Comparison of ENCODE assay signal across 30 cellular contexts in the genomic region with DNA sequence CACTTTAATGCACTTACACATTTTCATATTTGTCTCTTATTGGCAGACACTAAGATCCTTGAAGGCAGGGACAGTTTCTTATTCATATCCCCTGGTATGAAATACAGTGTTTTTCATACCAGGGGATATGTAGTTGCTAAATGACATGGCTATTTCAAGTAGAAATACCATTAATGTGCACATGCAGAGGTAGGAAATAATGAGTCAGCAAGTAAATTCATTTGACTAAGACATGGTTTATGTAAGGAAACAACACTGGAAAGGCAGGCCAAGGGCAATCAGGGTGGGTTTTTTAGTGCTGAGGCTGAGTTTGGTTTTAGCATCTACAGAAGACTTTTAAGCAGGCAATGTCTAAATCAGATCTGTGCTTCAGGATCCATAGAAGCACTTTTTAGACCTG.
DNase-seq lines count a peak whose midpoint lies in the region; ATAC-seq, FAIRE-seq and TF ChIP-seq lines count a peak whose summit lies in the region.
"Had no signal": no experiment of that assay in that cellular context is flagged by ENCODE, and none has a peak within 500 bp of the region (broad histone marks: within the 10 kb centered on the region; RNA-seq: fewer than 3 reads in every experiment).

No MANE protein-coding gene starts in this region.

- H3K27ac ChIP-seq in A549 (no peak overlapping the region), heart left ventricle (no peak overlapping the region)
- H3K27ac ChIP-seq: adrenal gland, cardiac muscle cell, coronary artery, esophagus muscularis mucosa, ovary, VCaP had no signal

- H3K4me3 ChIP-seq in A549, result no peak overlapping the region
- no peak overlapping the region for H3K4me3 ChIP-seq in heart left ventricle
- H3K4me3 ChIP-seq: adrenal gland, cardiac muscle cell, coronary artery, esophagus muscularis mucosa, ovary had no signal

- no peak for FAIRE-seq in A549 (lab: Jason Lieb, UNC)

- CTCF ChIA-PET in A549 (lab: Yijun Ruan, JAX), result interaction anchor here (1.4 kb wide), 1 partner anchor 14 kb away, joined by 3 read pairs; no protein-coding TSS in a partner anchor

- POLR2A ChIA-PET in A549 (lab: Yijun Ruan, JAX), result no interaction called here

- H3K36me3 ChIP-seq in heart left ventricle, result peaks cover 0 to 15% (median 0%) of the 10 kb centered on the region in 9 donors
- H3K36me3 ChIP-seq: adrenal gland, cardiac muscle cell, ovary had no signal

- H3K9me3 ChIP-seq in A549 (no peaks in the 10 kb centered on the region), heart left ventricle (peaks cover 0 to 17% (median 0%) of the 10 kb centered on the region in 12 donors)
- H3K9me3 ChIP-seq: adrenal gland, esophagus muscularis mucosa, ovary had no signal

- no peaks in the 10 kb centered on the region for H3K27me3 ChIP-seq in heart left ventricle
- H3K27me3 ChIP-seq: adrenal gland, cardiac muscle cell, esophagus muscularis mucosa, ovary had no signal

- TF ChIP-seq POLR2A in A549 (IDR thresholded peaks at IDR 0.05; ENCODE audit: low read length) (no peak), heart left ventricle (IDR thresholded peaks at IDR 0.05) (no peak)

- 0 out of 3 replicates have a peak, but pooled peaks cover 4% of the 10 kb centered on the region for H3K4me1 ChIP-seq in A549
- H3K4me1 ChIP-seq in heart left ventricle, result peaks cover 0 to 8% (median 0%) of the 10 kb centered on the region in 12 donors
- H3K4me1 ChIP-seq: esophagus muscularis mucosa had no signal

- no peak for TF ChIP-seq RAD21 in A549 (conservative IDR thresholded peaks at IDR 0.05 in 1 of 2, IDR thresholded peaks at IDR 0.05 in 1 of 2)

- no peak overlapping the region for H3K4me2 ChIP-seq in A549

- intact Hi-C loops in heart left ventricle (cut with DNase I), result no loop called here

- DNase-seq in A549 (ENCODE audit: low read depth in 1 of 2, low spot score in 1 of 2) (no peak), HT1080 (ENCODE audit: low read depth) (peak; percentile 21), astrocyte of the hippocampus (ENCODE audit: low read depth, low spot score) (peak; percentile 20), fibroblast of peridontal ligament (ENCODE audit: extremely low read depth) (peak; percentile 35), heart left ventricle (no peak)
- DNase-seq: activated CD4-positive, alpha-beta T cell treated with anti-CD3 and anti-CD28 coated beads, Interleukin-2, amount 10 ng/mL, durations not matched to agents 7 days and 5 days; activated naive CD4-positive, alpha-beta T cell treated with Interleukin-2 at 50 U/mL for 16 hours; activated T-cell treated with anti-CD3 and anti-CD28 coated beads, Interleukin-2, amount 50 U/mL, for 48 hours; adrenal gland; CD8-positive, alpha-beta T cell; effector memory CD8-positive, alpha-beta T cell; EL; H7; kidney; NCI-H1436 treated with DMSO at 0.1 percent for 48 hours; NCI-H446; NCI-H82; nephron progenitor cell; ovary; right cardiac atrium; stimulated activated CD4-positive, alpha-beta T cell treated with anti-CD3 and anti-CD28 coated beads, Interleukin-2, amount 100 ng/mL, for 48 hours; trophoblast cell had no signal

- ATAC-seq in A549 (no peak), heart left ventricle (no peak), HG02852 (IDR thresholded peaks at IDR 0.05; ENCODE audit: unreplicated experiment) (no peak), esophagus mucosa (no peak), GM18519 (IDR thresholded peaks at IDR 0.05; ENCODE audit: low FRiP score, unreplicated experiment) (no peak)
- ATAC-seq: CD8-positive, alpha-beta T cell; effector memory CD8-positive, alpha-beta T cell; right cardiac atrium; Right ventricle myocardium inferior had no signal

- no peak for TF ChIP-seq EP300 in A549 (IDR thresholded peaks at IDR 0.05)

- TF ChIP-seq CTCF in A549 (IDR thresholded peaks at IDR 0.05) (no peak), heart left ventricle (IDR thresholded peaks at IDR 0.05) (no peak)

TF ChIP-seq in A549, 52 proteins besides CTCF, POLR2A, EP300 and RAD21:
- TF ChIP-seq NPAS2 (CRISPR knock-in tag; IDR thresholded peaks at IDR 0.05; ENCODE audit: borderline replicate concordance) (no peak), MAFK (IDR thresholded peaks at IDR 0.05; ENCODE audit: partially characterized antibody) (peak; percentile 81), NFE2L2 (conservative IDR thresholded peaks at IDR 0.05; ENCODE audit: low read length) (0 out of 2 replicates have a peak, but pooled peaks have one; percentile 8), ZSCAN20 (CRISPR knock-in tag; IDR thresholded peaks at IDR 0.05) (no peak)

Comparison
In these comparisons a context has a peak if more than half of its experiments do, and no peak if none do; other contexts are left out.
1. DNase-seq: peak in HT1080 (single experiment), astrocyte of the hippocampus (single experiment) and fibroblast of peridontal ligament (single experiment); none in A549 (0 of 2) and heart left ventricle (0 of 5).